ENCODE assay signal across 1 cellular context in the genomic region with DNA sequence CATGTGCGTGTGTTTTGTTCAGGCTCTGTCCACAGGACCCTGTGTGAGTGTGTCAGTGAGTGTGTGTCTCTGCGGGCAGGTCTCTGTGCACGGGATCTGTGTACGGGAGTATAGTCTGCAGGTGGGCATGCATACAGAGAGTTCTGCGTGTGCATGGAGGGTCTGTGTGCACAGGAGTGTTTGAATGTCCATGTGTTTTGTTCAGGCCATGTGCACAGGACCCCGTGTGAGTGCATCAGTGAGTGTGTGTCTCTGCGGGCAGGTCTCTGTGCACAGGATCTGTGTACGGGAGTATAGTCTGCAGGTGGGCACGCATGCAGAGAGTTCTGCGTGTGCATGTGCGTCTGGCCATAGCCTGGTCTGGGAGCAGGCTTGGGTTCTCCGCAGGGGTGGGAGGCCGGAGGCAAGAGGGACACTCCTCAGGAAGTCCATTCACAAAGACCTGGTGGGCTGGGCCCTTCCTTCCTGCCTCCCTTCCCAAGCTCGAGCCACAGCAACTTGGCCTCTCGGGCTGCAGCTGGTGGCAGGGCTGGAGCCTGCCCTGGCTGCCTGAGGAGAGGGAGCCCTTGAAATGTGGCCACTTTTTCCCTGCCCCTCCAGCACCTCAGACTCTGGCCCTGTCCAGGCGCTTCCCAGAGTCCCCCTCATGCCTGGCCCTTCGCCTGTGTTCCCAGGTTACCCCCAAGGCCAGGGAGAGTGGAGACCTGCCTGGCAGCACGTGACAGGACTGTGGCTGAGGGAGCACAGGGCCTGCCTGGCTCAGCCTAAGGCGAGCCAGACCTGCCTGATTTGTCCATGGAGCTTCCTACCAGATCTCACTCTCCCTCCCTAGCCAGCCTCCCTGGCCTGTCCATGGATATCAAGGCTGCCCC.
TF ChIP-seq lines count a peak whose summit lies in the region.

No MANE protein-coding gene starts in this region.

TF ChIP-seq in HepG2, 621 proteins besides CTCF, POLR2A, EP300 and RAD21 (continued from another document and continues in another):
- no peak for TF ChIP-seq CEBPZ (IDR thresholded peaks at IDR 0.05; ENCODE audit: low read length)
- no peak for TF ChIP-seq ARID2 (CRISPR knock-in tag; IDR thresholded peaks at IDR 0.05; ENCODE audit: borderline replicate concordance)
- TF ChIP-seq PRMT3 (CRISPR knock-in tag; IDR thresholded peaks at IDR 0.05; ENCODE audit: borderline replicate concordance, low read depth), result no peak
- no peak for TF ChIP-seq ZNF577 (CRISPR knock-in tag; IDR thresholded peaks at IDR 0.05; ENCODE audit: borderline replicate concordance, low read depth)
- no peak for TF ChIP-seq SMYD3 (CRISPR knock-in tag; IDR thresholded peaks at IDR 0.05)
- TF ChIP-seq ZNF773 (CRISPR knock-in tag; IDR thresholded peaks at IDR 0.05; ENCODE audit: borderline replicate concordance), result no peak
- TF ChIP-seq THRA (CRISPR knock-in tag; IDR thresholded peaks at IDR 0.05; ENCODE audit: borderline replicate concordance), result 0 out of 2 replicates have a peak, but pooled peaks have one; percentile 11
- TF ChIP-seq POLR2AphosphoS5 (IDR thresholded peaks at IDR 0.05; ENCODE audit: low read depth, low read length), result no peak
- no peak for TF ChIP-seq HOXD1 (CRISPR knock-in tag; IDR thresholded peaks at IDR 0.05)
- TF ChIP-seq, protein P1, sequence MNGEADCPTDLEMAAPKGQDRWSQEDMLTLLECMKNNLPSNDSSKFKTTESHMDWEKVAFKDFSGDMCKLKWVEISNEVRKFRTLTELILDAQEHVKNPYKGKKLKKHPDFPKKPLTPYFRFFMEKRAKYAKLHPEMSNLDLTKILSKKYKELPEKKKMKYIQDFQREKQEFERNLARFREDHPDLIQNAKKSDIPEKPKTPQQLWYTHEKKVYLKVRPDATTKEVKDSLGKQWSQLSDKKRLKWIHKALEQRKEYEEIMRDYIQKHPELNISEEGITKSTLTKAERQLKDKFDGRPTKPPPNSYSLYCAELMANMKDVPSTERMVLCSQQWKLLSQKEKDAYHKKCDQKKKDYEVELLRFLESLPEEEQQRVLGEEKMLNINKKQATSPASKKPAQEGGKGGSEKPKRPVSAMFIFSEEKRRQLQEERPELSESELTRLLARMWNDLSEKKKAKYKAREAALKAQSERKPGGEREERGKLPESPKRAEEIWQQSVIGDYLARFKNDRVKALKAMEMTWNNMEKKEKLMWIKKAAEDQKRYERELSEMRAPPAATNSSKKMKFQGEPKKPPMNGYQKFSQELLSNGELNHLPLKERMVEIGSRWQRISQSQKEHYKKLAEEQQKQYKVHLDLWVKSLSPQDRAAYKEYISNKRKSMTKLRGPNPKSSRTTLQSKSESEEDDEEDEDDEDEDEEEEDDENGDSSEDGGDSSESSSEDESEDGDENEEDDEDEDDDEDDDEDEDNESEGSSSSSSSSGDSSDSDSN (CRISPR knock-in tag; IDR thresholded peaks at IDR 0.05), result peak; percentile 76; the same call in 1 of the 2 replicates
- TF ChIP-seq FOXK2 (IDR thresholded peaks at IDR 0.05), result no peak
- TF ChIP-seq SCMH1 (CRISPR knock-in tag; IDR thresholded peaks at IDR 0.05; ENCODE audit: borderline replicate concordance), result no peak
- no peak for TF ChIP-seq ZNF3 (CRISPR knock-in tag; IDR thresholded peaks at IDR 0.05)
- no peak for TF ChIP-seq SNAI1 (CRISPR knock-in tag; IDR thresholded peaks at IDR 0.05; ENCODE audit: borderline replicate concordance)
- TF ChIP-seq, protein P2, sequence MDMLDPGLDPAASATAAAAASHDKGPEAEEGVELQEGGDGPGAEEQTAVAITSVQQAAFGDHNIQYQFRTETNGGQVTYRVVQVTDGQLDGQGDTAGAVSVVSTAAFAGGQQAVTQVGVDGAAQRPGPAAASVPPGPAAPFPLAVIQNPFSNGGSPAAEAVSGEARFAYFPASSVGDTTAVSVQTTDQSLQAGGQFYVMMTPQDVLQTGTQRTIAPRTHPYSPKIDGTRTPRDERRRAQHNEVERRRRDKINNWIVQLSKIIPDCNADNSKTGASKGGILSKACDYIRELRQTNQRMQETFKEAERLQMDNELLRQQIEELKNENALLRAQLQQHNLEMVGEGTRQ (IDR thresholded peaks at IDR 0.05; ENCODE audit: low read depth, low read length), result peak; percentile 81
- TF ChIP-seq, protein P2 (CRISPR knock-in tag; IDR thresholded peaks at IDR 0.05; ENCODE audit: borderline replicate concordance), result peak; percentile 91; the same call in 1 of the 2 replicates
- no peak for TF ChIP-seq ZNF644 (CRISPR knock-in tag; IDR thresholded peaks at IDR 0.05; ENCODE audit: low read depth)
- no peak; the same call in 1 of the 2 replicates for TF ChIP-seq RNF2 (conservative IDR thresholded peaks at IDR 0.05; ENCODE audit: low read depth)
- TF ChIP-seq, protein P3, sequence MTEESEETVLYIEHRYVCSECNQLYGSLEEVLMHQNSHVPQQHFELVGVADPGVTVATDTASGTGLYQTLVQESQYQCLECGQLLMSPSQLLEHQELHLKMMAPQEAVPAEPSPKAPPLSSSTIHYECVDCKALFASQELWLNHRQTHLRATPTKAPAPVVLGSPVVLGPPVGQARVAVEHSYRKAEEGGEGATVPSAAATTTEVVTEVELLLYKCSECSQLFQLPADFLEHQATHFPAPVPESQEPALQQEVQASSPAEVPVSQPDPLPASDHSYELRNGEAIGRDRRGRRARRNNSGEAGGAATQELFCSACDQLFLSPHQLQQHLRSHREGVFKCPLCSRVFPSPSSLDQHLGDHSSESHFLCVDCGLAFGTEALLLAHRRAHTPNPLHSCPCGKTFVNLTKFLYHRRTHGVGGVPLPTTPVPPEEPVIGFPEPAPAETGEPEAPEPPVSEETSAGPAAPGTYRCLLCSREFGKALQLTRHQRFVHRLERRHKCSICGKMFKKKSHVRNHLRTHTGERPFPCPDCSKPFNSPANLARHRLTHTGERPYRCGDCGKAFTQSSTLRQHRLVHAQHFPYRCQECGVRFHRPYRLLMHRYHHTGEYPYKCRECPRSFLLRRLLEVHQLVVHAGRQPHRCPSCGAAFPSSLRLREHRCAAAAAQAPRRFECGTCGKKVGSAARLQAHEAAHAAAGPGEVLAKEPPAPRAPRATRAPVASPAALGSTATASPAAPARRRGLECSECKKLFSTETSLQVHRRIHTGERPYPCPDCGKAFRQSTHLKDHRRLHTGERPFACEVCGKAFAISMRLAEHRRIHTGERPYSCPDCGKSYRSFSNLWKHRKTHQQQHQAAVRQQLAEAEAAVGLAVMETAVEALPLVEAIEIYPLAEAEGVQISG (CRISPR knock-in tag; IDR thresholded peaks at IDR 0.05), result no peak; the same call in 1 of the 2 replicates
- TF ChIP-seq TCF12 (IDR thresholded peaks at IDR 0.05), result no peak
- no peak; the same call in 1 of the 2 replicates for TF ChIP-seq TCF12 (CRISPR knock-in tag; IDR thresholded peaks at IDR 0.05)
- TF ChIP-seq, protein P4, sequence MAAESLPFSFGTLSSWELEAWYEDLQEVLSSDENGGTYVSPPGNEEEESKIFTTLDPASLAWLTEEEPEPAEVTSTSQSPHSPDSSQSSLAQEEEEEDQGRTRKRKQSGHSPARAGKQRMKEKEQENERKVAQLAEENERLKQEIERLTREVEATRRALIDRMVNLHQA (CRISPR knock-in tag; IDR thresholded peaks at IDR 0.05), result no peak
- no peak for TF ChIP-seq ZNF263 (CRISPR knock-in tag; IDR thresholded peaks at IDR 0.05)
- TF ChIP-seq ARNT2 (CRISPR knock-in tag; IDR thresholded peaks at IDR 0.05; ENCODE audit: low read depth), result peak; percentile 27; the same call in 1 of the 2 replicates
- no peak for TF ChIP-seq ZNF350 (CRISPR knock-in tag; IDR thresholded peaks at IDR 0.05; ENCODE audit: borderline replicate concordance, low read depth)
- peak; percentile 62; the same call in 1 of the 2 replicates for TF ChIP-seq ZSCAN31 (CRISPR knock-in tag; IDR thresholded peaks at IDR 0.05; ENCODE audit: low read depth)
- TF ChIP-seq ZNF501 (CRISPR knock-in tag; IDR thresholded peaks at IDR 0.05), result no peak
- TF ChIP-seq ZNF580 (CRISPR knock-in tag; IDR thresholded peaks at IDR 0.05; ENCODE audit: borderline replicate concordance, low read depth), result peak; percentile 21; the same call in 1 of the 2 replicates
- no peak for TF ChIP-seq MIER2 (CRISPR knock-in tag; IDR thresholded peaks at IDR 0.05)
- peak; percentile 59; the same call in 1 of the 2 replicates for TF ChIP-seq ARID4A (CRISPR knock-in tag; IDR thresholded peaks at IDR 0.05; ENCODE audit: borderline replicate concordance)
- TF ChIP-seq ZNF878 (CRISPR knock-in tag; IDR thresholded peaks at IDR 0.05), result no peak
- TF ChIP-seq ZNF446 (CRISPR knock-in tag; IDR thresholded peaks at IDR 0.05), result no peak; the same call in 1 of the 2 replicates
- TF ChIP-seq REXO4 (CRISPR knock-in tag; IDR thresholded peaks at IDR 0.05; ENCODE audit: borderline replicate concordance), result no peak; the same call in 1 of the 2 replicates
- TF ChIP-seq SAFB2 (CRISPR knock-in tag; IDR thresholded peaks at IDR 0.05; ENCODE audit: borderline replicate concordance, low read depth), result no peak
- TF ChIP-seq, protein P5, sequence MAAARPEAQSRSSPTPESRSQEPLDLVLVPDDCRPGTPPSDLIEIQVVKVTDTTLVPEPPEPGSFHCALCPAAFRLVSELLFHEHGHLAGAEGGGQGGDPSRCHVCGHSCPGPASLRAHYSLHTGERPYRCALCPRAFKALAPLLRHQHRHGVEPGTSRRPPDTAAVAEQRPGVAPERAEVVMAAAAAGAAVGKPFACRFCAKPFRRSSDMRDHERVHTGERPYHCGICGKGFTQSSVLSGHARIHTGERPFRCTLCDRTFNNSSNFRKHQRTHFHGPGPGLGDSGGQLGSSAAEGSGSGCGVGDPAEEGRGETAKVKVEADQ (CRISPR knock-in tag; IDR thresholded peaks at IDR 0.05; ENCODE audit: borderline replicate concordance), result no peak
- TF ChIP-seq MEIS2 (CRISPR knock-in tag; IDR thresholded peaks at IDR 0.05), result peak; percentile 51; the same call in 1 of the 2 replicates
- TF ChIP-seq IRF2 (CRISPR knock-in tag; IDR thresholded peaks at IDR 0.05), result no peak
